23 cellular contexts compared by ENCODE assay signal in genomic region chr5:124494540-124495116, GRCh38.
A peak's percentile ranks its signal among the peaks of the same experiment; 100 is the strongest.
DNase-seq lines count a peak whose midpoint lies in the region; ATAC-seq and TF ChIP-seq lines count a peak whose summit lies in the region.
"Had no signal": no experiment of that assay in that cellular context is flagged by ENCODE, and none has a peak within 500 bp of the region (broad histone marks: within the 10 kb centered on the region; RNA-seq: fewer than 3 reads in every experiment).

No MANE protein-coding gene starts in this region.

- H3K4me3 Mint-ChIP-seq in CD4-positive, alpha-beta memory T cell, result no peak overlapping the region
- H3K4me3 Mint-ChIP-seq: B cell; CD8-positive, alpha-beta memory T cell; HFFc6 had no signal

- no peaks in the 10 kb centered on the region for H3K27me3 ChIP-seq in PC-3 (ENCODE audit: low read length)
- no peaks in the 10 kb centered on the region for H3K27me3 ChIP-seq in CD4-positive, alpha-beta memory T cell (ENCODE audit: insufficient read depth, low read length)
- H3K27me3 ChIP-seq: MG63 had no signal

- H3K9me3 Mint-ChIP-seq in CD4-positive, alpha-beta memory T cell, result peaks cover 3 to 19% (median 12%) of the 10 kb centered on the region in 8 donors

- peak; percentile 80 for ATAC-seq in PC-3
- ATAC-seq in GM19467 (IDR thresholded peaks at IDR 0.05; ENCODE audit: unreplicated experiment), result no peak

- H3K4me2 ChIP-seq in PC-3 (ENCODE audit: low read length), result peak overlapping the region; percentile 42
- H3K4me2 ChIP-seq: SK-N-SH had no signal

- H4K20me1 ChIP-seq in PC-3 (ENCODE audit: low read length), result no peaks in the 10 kb centered on the region

- no TSS peak for BruUV-seq in PC-3 (replicated peaks; lab: Mats Ljungman, UMichigan)

- no peak overlapping the region for H3K9ac ChIP-seq in PC-3 (ENCODE audit: low read length)
- H3K9ac ChIP-seq: SK-N-SH had no signal

- H3K36me3 ChIP-seq in PC-3 (ENCODE audit: low read depth, low read length), result no peaks in the 10 kb centered on the region
- no peaks in the 10 kb centered on the region for H3K36me3 ChIP-seq in CD4-positive, alpha-beta memory T cell (ENCODE audit: insufficient read depth, low read length)
- H3K36me3 ChIP-seq: MG63 had no signal

- H3K27ac Mint-ChIP-seq in CD4-positive, alpha-beta memory T cell, result no peak overlapping the region
- H3K27ac Mint-ChIP-seq: B cell; CD8-positive, alpha-beta memory T cell; HFFc6 had no signal

- DNase-seq in EL (peak; percentile 12), PC-3 (peak; percentile 67), fibroblast of peridontal ligament (ENCODE audit: extremely low read depth) (peak; percentile 26), superior temporal gyrus (ENCODE audit: extremely low spot score) (no peak), NCI-H2107 (lab: John Stamatoyannopoulos, UW) (no peak)
- no peak for DNase-seq in CD4-positive, alpha-beta memory T cell
- DNase-seq: CD8-positive, alpha-beta memory T cell; DMS 273 treated with DMSO at 0.1 percent for 48 hours; DND-41; H7; HFFc6; KG1; MG63; NCI-H1105 treated with DMSO at 0.1 percent for 48 hours; NCI-H146; NCI-H1930; NCI-H446; NCI-H524 treated with DMSO at 0.1 percent for 48 hours; NCI-H82; SK-N-SH had no signal

- no peak overlapping the region for H2AFZ ChIP-seq in PC-3 (ENCODE audit: low read length)

- intact Hi-C loops in PC-3 (cut with micrococcal nuclease), result loop anchor here (2.0 kb wide), 2 partner anchors 140 to 252 kb away; partner anchors contain the start of gene ZNF608
- intact Hi-C loops in CD4-positive, alpha-beta memory T cell (cut with micrococcal nuclease), result no loop called here

- H3K27ac ChIP-seq in PC-3 (ENCODE audit: low read length), result peak overlapping the region; percentile 47
- no peak overlapping the region for H3K27ac ChIP-seq in CD4-positive, alpha-beta memory T cell (ENCODE audit: low read depth, low read length)
- H3K27ac ChIP-seq: C4-2B had no signal

- H3K4me1 Mint-ChIP-seq in CD4-positive, alpha-beta memory T cell, result no peaks in the 10 kb centered on the region
- H3K4me1 Mint-ChIP-seq: B cell; CD8-positive, alpha-beta memory T cell had no signal

- H3K4me3 ChIP-seq in PC-3 (ENCODE audit: low read length), result no peak overlapping the region
- no peak overlapping the region for H3K4me3 ChIP-seq in CD4-positive, alpha-beta memory T cell (ENCODE audit: low read length in 2 of 2)
- H3K4me3 ChIP-seq: MG63 had no signal

- no peaks in the 10 kb centered on the region for H3F3A ChIP-seq in PC-3 (ENCODE audit: low read length, unreplicated experiment)

- peaks cover 18% of the 10 kb centered on the region for H3K4me1 ChIP-seq in PC-3 (ENCODE audit: insufficient read depth, low read length)
- H3K4me1 ChIP-seq in CD4-positive, alpha-beta memory T cell (ENCODE audit: insufficient read depth, low read length), result no peaks in the 10 kb centered on the region

- H3K9me3 ChIP-seq in PC-3 (ENCODE audit: low read length), result no peaks in the 10 kb centered on the region
- no peaks in the 10 kb centered on the region for H3K9me3 ChIP-seq in CD4-positive, alpha-beta memory T cell (ENCODE audit: control insufficient read depth in 1 of 2, low read length in 2 of 2)
- H3K9me3 ChIP-seq: SK-N-SH had no signal

- no peaks in the 10 kb centered on the region for H3K9me2 ChIP-seq in PC-3 (replicated peaks; ENCODE audit: low read length)
- H3K9me2 ChIP-seq: SK-N-SH had no signal

- no peak for TF ChIP-seq CTCF in PC-3 (conservative IDR thresholded peaks at IDR 0.05; ENCODE audit: low read depth, low read length)

- CTCF ChIA-PET in PC-3 (lab: Charles Lee), result no interaction called here
- CTCF ChIA-PET in CD4-positive, alpha-beta memory T cell (lab: Charles Lee; ENCODE audit: partially characterized antibody), result no interaction called here

- no peaks in the 10 kb centered on the region for H3K36me3 Mint-ChIP-seq in CD4-positive, alpha-beta memory T cell
- H3K36me3 Mint-ChIP-seq: CD8-positive, alpha-beta memory T cell had no signal

- H3K79me2 ChIP-seq in PC-3 (ENCODE audit: low read length), result no peaks in the 10 kb centered on the region

- no peaks in the 10 kb centered on the region for H3K27me3 Mint-ChIP-seq in CD4-positive, alpha-beta memory T cell
- H3K27me3 Mint-ChIP-seq: B cell; CD8-positive, alpha-beta memory T cell had no signal

- POLR2A ChIA-PET in PC-3 (lab: Charles Lee; ENCODE audit: unreplicated experiment), result no interaction called here
- POLR2A ChIA-PET in CD4-positive, alpha-beta memory T cell (lab: Charles Lee; ENCODE audit: partially characterized antibody), result no interaction called here

Comparison
In these comparisons a context has a peak if more than half of its experiments do, and no peak if none do; other contexts are left out.
1. DNase-seq: peak in EL (single experiment), PC-3 (single experiment) and fibroblast of peridontal ligament (single experiment); none in superior temporal gyrus (single experiment), CD4-positive, alpha-beta memory T cell (0 of 5) and NCI-H2107 (single experiment).